Comparison of ENCODE assay signal across 9 cellular contexts in the genomic region with DNA sequence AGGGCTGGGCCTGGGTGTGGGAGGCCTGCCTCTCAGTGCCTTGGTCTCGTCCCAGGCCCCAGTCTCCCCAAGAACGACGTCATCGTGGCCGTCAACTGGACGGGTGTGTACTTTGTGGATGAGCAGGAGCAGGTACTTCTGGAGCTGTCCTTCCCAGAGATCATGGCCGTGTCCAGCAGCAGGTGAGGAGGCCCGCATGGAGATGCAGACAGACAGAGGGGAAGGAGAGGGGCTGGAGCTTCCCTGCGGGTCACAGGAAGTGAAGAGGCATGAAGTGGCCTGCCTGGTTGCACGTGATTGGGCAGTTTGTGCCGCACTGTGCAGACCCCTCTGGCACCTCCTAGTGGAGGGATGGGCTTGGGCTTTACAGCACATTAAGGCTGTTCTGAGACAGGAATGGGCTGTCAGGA.
A peak's percentile ranks its signal among the peaks of the same experiment; 100 is the strongest.
DNase-seq lines count a peak whose midpoint lies in the region; ATAC-seq, FAIRE-seq and TF ChIP-seq lines count a peak whose summit lies in the region.
"Had no signal": no experiment of that assay in that cellular context is flagged by ENCODE, and none has a peak within 500 bp of the region (broad histone marks: within the 10 kb centered on the region; RNA-seq: fewer than 3 reads in every experiment).

No MANE protein-coding gene starts in this region.

- no peaks in the 10 kb centered on the region for H4K20me1 ChIP-seq in GM23248 (ENCODE audit: insufficient read depth)

- H3F3A ChIP-seq in GM23248 (ENCODE audit: insufficient read depth), result no peaks in the 10 kb centered on the region

- H3K9ac ChIP-seq in GM23248, result no peak overlapping the region

- H3K4me3 ChIP-seq in A549 (no peak overlapping the region), iPS DF 6.9 (ENCODE audit: low read length) (no peak overlapping the region), GM23248 (no peak overlapping the region)
- H3K4me3 ChIP-seq: breast epithelium had no signal

- H3K4me1 ChIP-seq in A549, result no peaks in the 10 kb centered on the region
- H3K4me1 ChIP-seq in iPS DF 6.9 (ENCODE audit: control insufficient read depth, insufficient read depth, low read length), result peaks cover 2% of the 10 kb centered on the region; the same call in 1 of the 2 replicates
- H3K4me1 ChIP-seq in GM23248 (ENCODE audit: insufficient read depth), result no peaks in the 10 kb centered on the region
- H3K4me1 ChIP-seq: breast epithelium had no signal

- no peaks in the 10 kb centered on the region for H3K79me2 ChIP-seq in GM23248 (ENCODE audit: insufficient read depth)

- H3K9me3 ChIP-seq in A549 (no peaks in the 10 kb centered on the region), iPS DF 6.9 (ENCODE audit: control insufficient read depth, insufficient read depth, low read length) (no peaks in the 10 kb centered on the region), GM23248 (ENCODE audit: low read depth) (no peaks in the 10 kb centered on the region)
- H3K9me3 ChIP-seq: breast epithelium had no signal

- no peak overlapping the region for H2AFZ ChIP-seq in GM23248

- CTCF ChIA-PET in A549 (lab: Yijun Ruan, JAX), result interaction anchor here (0.5 to 2.7 kb wide), 8 partner anchors 11 to 421 kb away, joined by 3 to 15 read pairs (median 3); no protein-coding TSS in a partner anchor

- no peak for TF ChIP-seq POLR2A in A549 (IDR thresholded peaks at IDR 0.05; ENCODE audit: low read length)

- DNase-seq in A549 (ENCODE audit: low read depth in 1 of 2, low spot score in 1 of 2) (peak; percentile 36 to 53), SK-N-DZ (ENCODE audit: low spot score) (peak; percentile 66), iPS DF 6.9 (ENCODE audit: low read depth, low spot score) (peak; percentile 48), epidermal melanocyte (ENCODE audit: insufficient read length, low spot score) (no peak), GM23248 (no peak), activated gamma-delta T cell (lab: John Stamatoyannopoulos, UW) (no peak)

- TF ChIP-seq RAD21 in A549 (conservative IDR thresholded peaks at IDR 0.05 in 1 of 2, IDR thresholded peaks at IDR 0.05 in 1 of 2), result no peak

- no peak for FAIRE-seq in A549 (lab: Jason Lieb, UNC)

- no peaks in the 10 kb centered on the region for H3K9me2 ChIP-seq in GM23248 (ENCODE audit: insufficient read depth)

- no peaks in the 10 kb centered on the region for H3K27me3 ChIP-seq in iPS DF 6.9 (ENCODE audit: control insufficient read depth, insufficient read depth, low read length)
- no peaks in the 10 kb centered on the region for H3K27me3 ChIP-seq in GM23248 (replicated peaks; ENCODE audit: insufficient read depth)
- H3K27me3 ChIP-seq: breast epithelium had no signal

- H3K27ac ChIP-seq in A549, result no peak overlapping the region
- no peak overlapping the region for H3K27ac ChIP-seq in iPS DF 6.9 (ENCODE audit: low read length)
- H3K27ac ChIP-seq in GM23248, result no peak overlapping the region
- H3K27ac ChIP-seq: breast epithelium had no signal

- H3K4me2 ChIP-seq in A549 (no peak overlapping the region), GM23248 (ENCODE audit: unreplicated experiment) (no peak overlapping the region)

- no peak for TF ChIP-seq EP300 in A549 (IDR thresholded peaks at IDR 0.05)

- in situ Hi-C loops in GM23248 (cut with MboI), result loop anchor here (10.0 kb wide), 1 partner anchor 416 kb away; no protein-coding TSS in a partner anchor

- WGBS in A549 (ENCODE audit: missing lambda C conversion rate), result 84% methylated on average over 10 of the region's 11 CpGs
- WGBS in iPS DF 6.9 (ENCODE audit: insufficient coverage, insufficient read length), result no CpG with 5 or more reads among the region's 11 CpGs
- 87 to 91% methylated on average over 11 of the region's 11 CpGs for WGBS in GM23248 (ENCODE audit: low coverage in 1 of 2, low lambda C conversion rate in 2 of 2, missing lambda C conversion rate in 2 of 2), 2 experiments

- TF ChIP-seq CTCF in A549 (IDR thresholded peaks at IDR 0.05), result 0 out of 3 replicates have a peak, but pooled peaks have one; percentile 9
- TF ChIP-seq CTCF in GM12873 (IDR thresholded peaks at IDR 0.05; ENCODE audit: insufficient read depth, low read depth, low read length, missing control alignments), result peak; percentile 66

- POLR2A ChIA-PET in A549 (lab: Yijun Ruan, JAX), result no interaction called here

- no peaks in the 10 kb centered on the region for H3K36me3 ChIP-seq in iPS DF 6.9 (ENCODE audit: control insufficient read depth, insufficient read depth, low read length)
- no peaks in the 10 kb centered on the region for H3K36me3 ChIP-seq in GM23248 (ENCODE audit: low read depth)
- H3K36me3 ChIP-seq: breast epithelium had no signal

- ATAC-seq in A549 (peak in 1 of 2 experiments; percentile 80; a peak in 3 of 6 replicates), HG03439 (IDR thresholded peaks at IDR 0.05; ENCODE audit: unreplicated experiment) (no peak)

TF ChIP-seq in A549, 52 proteins besides CTCF, POLR2A, EP300 and RAD21:
- no peak for TF ChIP-seq HOXB13 (CRISPR knock-in tag; IDR thresholded peaks at IDR 0.05; ENCODE audit: low read depth)
- TF ChIP-seq NPAS2 (CRISPR knock-in tag; IDR thresholded peaks at IDR 0.05; ENCODE audit: borderline replicate concordance), result no peak
- no peak for TF ChIP-seq ELK1 (IDR thresholded peaks at IDR 0.05; ENCODE audit: low read depth, low read length)
- TF ChIP-seq TFCP2L1 (CRISPR knock-in tag; IDR thresholded peaks at IDR 0.05), result no peak
- no peak for TF ChIP-seq NR3C1 (IDR thresholded peaks at IDR 0.05)
- no peak for TF ChIP-seq CBX2 (IDR thresholded peaks at IDR 0.05; ENCODE audit: borderline replicate concordance, low read depth)
- TF ChIP-seq, protein P1, sequence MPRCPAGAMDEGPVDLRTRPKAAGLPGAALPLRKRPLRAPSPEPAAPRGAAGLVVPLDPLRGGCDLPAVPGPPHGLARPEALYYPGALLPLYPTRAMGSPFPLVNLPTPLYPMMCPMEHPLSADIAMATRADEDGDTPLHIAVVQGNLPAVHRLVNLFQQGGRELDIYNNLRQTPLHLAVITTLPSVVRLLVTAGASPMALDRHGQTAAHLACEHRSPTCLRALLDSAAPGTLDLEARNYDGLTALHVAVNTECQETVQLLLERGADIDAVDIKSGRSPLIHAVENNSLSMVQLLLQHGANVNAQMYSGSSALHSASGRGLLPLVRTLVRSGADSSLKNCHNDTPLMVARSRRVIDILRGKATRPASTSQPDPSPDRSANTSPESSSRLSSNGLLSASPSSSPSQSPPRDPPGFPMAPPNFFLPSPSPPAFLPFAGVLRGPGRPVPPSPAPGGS (IDR thresholded peaks at IDR 0.05), result no peak
- TF ChIP-seq MAX (IDR thresholded peaks at IDR 0.05), result no peak
- TF ChIP-seq, protein P2, sequence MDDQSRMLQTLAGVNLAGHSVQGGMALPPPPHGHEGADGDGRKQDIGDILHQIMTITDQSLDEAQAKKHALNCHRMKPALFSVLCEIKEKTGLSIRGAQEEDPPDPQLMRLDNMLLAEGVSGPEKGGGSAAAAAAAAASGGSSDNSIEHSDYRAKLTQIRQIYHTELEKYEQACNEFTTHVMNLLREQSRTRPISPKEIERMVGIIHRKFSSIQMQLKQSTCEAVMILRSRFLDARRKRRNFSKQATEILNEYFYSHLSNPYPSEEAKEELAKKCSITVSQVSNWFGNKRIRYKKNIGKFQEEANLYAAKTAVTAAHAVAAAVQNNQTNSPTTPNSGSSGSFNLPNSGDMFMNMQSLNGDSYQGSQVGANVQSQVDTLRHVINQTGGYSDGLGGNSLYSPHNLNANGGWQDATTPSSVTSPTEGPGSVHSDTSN (IDR thresholded peaks at IDR 0.05), result no peak
- TF ChIP-seq HMGXB4 (CRISPR knock-in tag; IDR thresholded peaks at IDR 0.05; ENCODE audit: borderline replicate concordance), result no peak

Comparison
In these comparisons a context has a peak if more than half of its experiments do, and no peak if none do; other contexts are left out.
1. DNase-seq: peak in A549 (2 of 2), SK-N-DZ (single experiment) and iPS DF 6.9 (single experiment); none in epidermal melanocyte (single experiment), GM23248 (single experiment) and activated gamma-delta T cell (single experiment).